8 cellular contexts compared by ENCODE assay signal in genomic region chr3:153166206-153166605, GRCh38. TPM values are rescaled to one million over a fixed set of nuclear protein-coding genes. Genes with fewer than 3 reads are reported as not detected.
A peak's percentile ranks its signal among the peaks of the same experiment; 100 is the strongest.
DNase-seq lines count a peak whose midpoint lies in the region; ATAC-seq, FAIRE-seq and TF ChIP-seq lines count a peak whose summit lies in the region.

No MANE protein-coding gene starts in this region.

- in situ Hi-C loops in transverse colon (cut with MboI; ENCODE audit: low pct_ligation_motif_present in 1 of 4, low pct_unique_long_range_greater_than_20kb in 1 of 4, low sequenced_read_pairs in 3 of 4), result loop anchor here in 1 of 4 donors (10.0 kb wide), 1 partner anchor 121 kb away; no protein-coding TSS in a partner anchor

- ATAC-seq in T-cell (replicated peaks in 1 of 4) (no peak), HG03354 (IDR thresholded peaks at IDR 0.05; ENCODE audit: poor library complexity, severe bottlenecking, unreplicated experiment) (no peak)
- ATAC-seq in stimulated activated effector memory CD8-positive, alpha-beta T cell treated with anti-CD3 and anti-CD28 coated beads, Interleukin-12 subunit alpha, Interleukin-12 subunit beta, amount 100 ng/mL, for 72 hours, result no peak

- H3K27ac ChIP-seq in transverse colon, result no peak overlapping the region

- no peak overlapping the region for H3K9ac ChIP-seq in endocrine pancreas (ENCODE audit: control insufficient read depth, insufficient read depth, low read length)

- H3K9me3 ChIP-seq in endocrine pancreas (ENCODE audit: control insufficient read depth, low read length) (no peaks in the 10 kb centered on the region), transverse colon (no peaks in the 10 kb centered on the region)

- H3K9me3 Mint-ChIP-seq in T-cell, result no peaks in the 10 kb centered on the region
- H3K9me3 Mint-ChIP-seq in stimulated activated effector memory CD8-positive, alpha-beta T cell treated with anti-CD3 and anti-CD28 coated beads, Interleukin-12 subunit alpha, Interleukin-12 subunit beta, amount 100 ng/mL, for 72 hours, result no peaks in the 10 kb centered on the region

- peaks cover 4% of the 10 kb centered on the region for H3K4me1 ChIP-seq in endocrine pancreas (ENCODE audit: control insufficient read depth, insufficient read depth, low read length)
- peaks cover 6 to 46% (median 26%) of the 10 kb centered on the region in 4 donors for H3K4me1 ChIP-seq in transverse colon

- peak; percentile 28 for DNase-seq in activated gamma-delta T cell treated with Interleukin-2 at 50 U/mL for 16 hours
- no peak for DNase-seq in activated gamma-delta T cell (lab: John Stamatoyannopoulos, UW)
- DNase-seq in T-cell, result peak in 16 of 34 experiments; percentile 3 to 37 (median 23)
- DNase-seq in stimulated activated effector memory CD8-positive, alpha-beta T cell treated with anti-CD3 and anti-CD28 coated beads, Interleukin-12 subunit alpha, Interleukin-12 subunit beta, amount 100 ng/mL, for 72 hours (ENCODE audit: low spot score in 2 of 2), result no peak
- DNase-seq in transverse colon, result no peak
- DNase-seq in GM12892 (ENCODE audit: insufficient read length), result no peak

- CTCF ChIA-PET in T-cell (lab: Charles Lee), result interaction anchor here (0.6 to 3.7 kb wide), 7 partner anchors 42 to 499 kb away, joined by 3 to 33 read pairs (median 3); no protein-coding TSS in a partner anchor

- H3K27ac Mint-ChIP-seq in T-cell, result peak overlapping the region; percentile 58 to 92
- peak overlapping the region; percentile 87 for H3K27ac Mint-ChIP-seq in stimulated activated effector memory CD8-positive, alpha-beta T cell treated with anti-CD3 and anti-CD28 coated beads, Interleukin-12 subunit alpha, Interleukin-12 subunit beta, amount 100 ng/mL, for 72 hours

- FAIRE-seq in GM12892 (lab: Jason Lieb, UNC), result no peak

- TF ChIP-seq CTCF in transverse colon (IDR thresholded peaks at IDR 0.05), result no peak

- intact Hi-C loops in transverse colon (cut with DNase I; ENCODE audit: low total_unique reads), result no loop called here

- H3K27me3 Mint-ChIP-seq in T-cell, result no peaks in the 10 kb centered on the region

- no peak for TF ChIP-seq EP300 in transverse colon (IDR thresholded peaks at IDR 0.05; ENCODE audit: low read depth)

- peaks cover 60 to 63% (median 61%) of the 10 kb centered on the region in 3 donors for H3K4me1 Mint-ChIP-seq in T-cell
- H3K4me1 Mint-ChIP-seq in stimulated activated effector memory CD8-positive, alpha-beta T cell treated with anti-CD3 and anti-CD28 coated beads, Interleukin-12 subunit alpha, Interleukin-12 subunit beta, amount 100 ng/mL, for 72 hours, result peaks cover 35% of the 10 kb centered on the region

- TF ChIP-seq POLR2A in transverse colon (IDR thresholded peaks at IDR 0.05) (no peak), GM12892 (IDR thresholded peaks at IDR 0.05; ENCODE audit: low read depth, low read length) (no peak)

- POLR2A ChIA-PET in T-cell (lab: Charles Lee), result no interaction called here

- H3K36me3 Mint-ChIP-seq in T-cell, result peaks cover 13% of the 10 kb centered on the region
- H3K36me3 Mint-ChIP-seq in stimulated activated effector memory CD8-positive, alpha-beta T cell treated with anti-CD3 and anti-CD28 coated beads, Interleukin-12 subunit alpha, Interleukin-12 subunit beta, amount 100 ng/mL, for 72 hours, result peaks cover 75% of the 10 kb centered on the region

- H3K4me3 ChIP-seq in endocrine pancreas (ENCODE audit: control insufficient read depth, insufficient read depth, low read length) (peak overlapping the region; percentile 88), transverse colon (peak overlapping the region in 1 of 4 donors; percentile 93)

- peak overlapping the region; percentile 96 to 99 (median 98) for H3K4me3 Mint-ChIP-seq in T-cell
- H3K4me3 Mint-ChIP-seq in stimulated activated effector memory CD8-positive, alpha-beta T cell treated with anti-CD3 and anti-CD28 coated beads, Interleukin-12 subunit alpha, Interleukin-12 subunit beta, amount 100 ng/mL, for 72 hours, result peak overlapping the region; percentile 92

- 64 to 72% methylated on average over 3 of the region's 3 CpGs for WGBS in transverse colon (ENCODE audit: low coverage in 1 of 2), 2 donors

- no peaks in the 10 kb centered on the region for H3K36me3 ChIP-seq in endocrine pancreas (ENCODE audit: control insufficient read depth, insufficient read depth, low read length)
- H3K36me3 ChIP-seq in transverse colon, result no peaks in the 10 kb centered on the region

- H3K27me3 ChIP-seq in endocrine pancreas (ENCODE audit: control insufficient read depth, insufficient read depth, low read length), result no peaks in the 10 kb centered on the region
- H3K27me3 ChIP-seq in transverse colon, result no peaks in the 10 kb centered on the region

RNA-seq across cellular contexts. Expression of gene RAP2B, which starts 4.2 kb away (rescaled TPM):
- 10 to 100 TPM; 16.3 to 35.8 (median 28.1) TPM for total RNA-seq in T-cell
- total RNA-seq in transverse colon, result 10 to 100 TPM in 3 of 4 donors, 1 to 10 TPM in 1; 9.8 to 22.8 (median 11.2) TPM
- 4.0 TPM for polyA plus RNA-seq in GM12892 (2012; ENCODE audit: missing spikeins)
